1 cellular context compared by ENCODE assay signal in the genomic region with DNA sequence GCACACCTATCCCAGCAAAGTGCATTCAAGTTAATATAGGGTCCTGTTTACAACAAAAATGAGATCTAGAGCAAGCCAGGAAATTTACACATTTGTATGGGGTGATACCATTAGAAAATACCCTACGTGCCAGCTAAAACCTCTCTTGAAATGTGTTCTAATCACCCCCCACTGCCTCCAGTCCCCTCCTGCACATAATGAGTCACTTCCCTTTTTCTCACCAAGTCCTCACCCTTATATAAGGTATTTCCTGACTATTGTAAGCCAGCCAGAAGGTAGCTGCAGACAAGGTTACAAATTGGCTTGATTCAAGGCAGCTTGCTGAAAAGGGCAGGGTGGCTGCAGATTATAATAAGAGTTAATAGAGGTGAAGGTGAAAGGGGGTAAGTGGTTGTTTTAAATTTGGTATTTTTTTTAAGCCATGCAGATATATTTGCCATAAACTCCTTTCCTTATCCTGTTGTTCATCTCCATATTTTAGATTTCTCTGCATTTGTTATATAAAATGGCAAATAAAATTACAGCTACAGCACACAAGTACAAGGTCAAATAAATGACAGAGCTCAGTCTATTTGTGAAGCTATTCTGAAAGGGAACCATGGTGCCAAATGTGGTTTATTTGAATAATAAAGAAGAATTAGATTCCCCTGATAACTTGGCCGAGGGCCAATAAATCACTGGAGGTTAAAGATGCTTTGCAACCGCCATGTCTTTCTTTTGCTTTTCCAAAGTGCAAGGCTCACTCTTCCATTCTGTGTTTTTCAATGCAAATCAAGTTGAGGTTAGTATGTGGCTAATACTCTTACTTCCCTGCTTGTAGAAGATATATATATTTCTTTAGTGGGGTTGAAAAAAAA.
A peak's percentile ranks its signal among the peaks of the same experiment; 100 is the strongest.
TF ChIP-seq lines count a peak whose summit lies in the region.

No MANE protein-coding gene starts in this region.

TF ChIP-seq in K562, 482 proteins besides CTCF, POLR2A, EP300 and RAD21 (continued from another document):
- TF ChIP-seq C11orf30 (IDR thresholded peaks at IDR 0.05; ENCODE audit: low read depth), result no peak
- no peak for TF ChIP-seq ELF2 (CRISPR knock-in tag; IDR thresholded peaks at IDR 0.05)
- TF ChIP-seq NFIC (IDR thresholded peaks at IDR 0.05), result peak; percentile 89
- TF ChIP-seq NFIX (CRISPR knock-in tag; IDR thresholded peaks at IDR 0.05; ENCODE audit: low read depth), result peak; percentile 73
- peak; percentile 48 for TF ChIP-seq ATF3 (IDR thresholded peaks at IDR 0.05)
- no peak for TF ChIP-seq ATF3 (CRISPR knock-in tag; conservative IDR thresholded peaks at IDR 0.05)
